ENCODE assay signal across 1 cellular context in genomic region chr1:25383039-25383438, GRCh38. TPM values are rescaled to one million over a fixed set of nuclear protein-coding genes. Genes with fewer than 3 reads are reported as not detected.
"Had no signal": no experiment of that assay in that cellular context is flagged by ENCODE, and none has a peak within 500 bp of the region (broad histone marks: within the 10 kb centered on the region; RNA-seq: fewer than 3 reads in every experiment).

No MANE protein-coding gene starts in this region.

RNA-seq across cellular contexts. Expression of gene RHCE, which starts 37.6 kb away (rescaled TPM):
- total RNA-seq: subcutaneous adipose tissue had no signal
